ENCODE assay signal across 2 cellular contexts in genomic region chr19:35986664-35987570, GRCh38.
TF ChIP-seq lines count a peak whose summit lies in the region.

No MANE protein-coding gene starts in this region.

TF ChIP-seq in GM23338, 12 proteins besides CTCF, POLR2A, EP300 and RAD21:
- TF ChIP-seq JUNB (IDR thresholded peaks at IDR 0.05; ENCODE audit: unreplicated experiment) (no peak), CREB1 (CRISPR knock-in tag; IDR thresholded peaks at IDR 0.05; ENCODE audit: low read depth) (no peak), NANOG (IDR thresholded peaks at IDR 0.05; ENCODE audit: borderline replicate concordance) (no peak), ZNF462 (CRISPR knock-in tag; IDR thresholded peaks at IDR 0.05) (no peak), POLR2AphosphoS5 (IDR thresholded peaks at IDR 0.05; ENCODE audit: low read depth) (no peak)
- TF ChIP-seq, protein P1, sequence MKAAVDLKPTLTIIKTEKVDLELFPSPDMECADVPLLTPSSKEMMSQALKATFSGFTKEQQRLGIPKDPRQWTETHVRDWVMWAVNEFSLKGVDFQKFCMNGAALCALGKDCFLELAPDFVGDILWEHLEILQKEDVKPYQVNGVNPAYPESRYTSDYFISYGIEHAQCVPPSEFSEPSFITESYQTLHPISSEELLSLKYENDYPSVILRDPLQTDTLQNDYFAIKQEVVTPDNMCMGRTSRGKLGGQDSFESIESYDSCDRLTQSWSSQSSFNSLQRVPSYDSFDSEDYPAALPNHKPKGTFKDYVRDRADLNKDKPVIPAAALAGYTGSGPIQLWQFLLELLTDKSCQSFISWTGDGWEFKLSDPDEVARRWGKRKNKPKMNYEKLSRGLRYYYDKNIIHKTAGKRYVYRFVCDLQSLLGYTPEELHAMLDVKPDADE (IDR thresholded peaks at IDR 0.05), result no peak

TF ChIP-seq in H1, 55 proteins besides CTCF, POLR2A, EP300 and RAD21:
- TF ChIP-seq KDM4A (IDR thresholded peaks at IDR 0.05; ENCODE audit: low read depth, low read length, severe bottlenecking) (no peak), CEBPB (IDR thresholded peaks at IDR 0.05; ENCODE audit: low read depth, low read length) (no peak), HDAC2 (IDR thresholded peaks at IDR 0.05; ENCODE audit: borderline replicate concordance in 1 of 2, low read depth in 2 of 2, low read length in 2 of 2) (peak in 1 of 2 experiments; percentile 39; a peak in 1 of 4 replicates), CHD2 (IDR thresholded peaks at IDR 0.05; ENCODE audit: low read length) (no peak), POLR2AphosphoS5 (IDR thresholded peaks at IDR 0.05; ENCODE audit: low read depth, low read length) (no peak), KDM5A (IDR thresholded peaks at IDR 0.05; ENCODE audit: low read length) (no peak), CBX8 (IDR thresholded peaks at IDR 0.05; ENCODE audit: borderline replicate concordance, low read depth, low read length) (no peak), CHD7 (IDR thresholded peaks at IDR 0.05; ENCODE audit: insufficient replicate concordance, low read length) (no peak), RFX5 (IDR thresholded peaks at IDR 0.05; ENCODE audit: borderline replicate concordance, low read depth, low read length) (no peak), MAX (IDR thresholded peaks at IDR 0.05) (peak; percentile 70), SP1 (IDR thresholded peaks at IDR 0.05; ENCODE audit: low read depth, low read length) (no peak)
- TF ChIP-seq, protein P2, sequence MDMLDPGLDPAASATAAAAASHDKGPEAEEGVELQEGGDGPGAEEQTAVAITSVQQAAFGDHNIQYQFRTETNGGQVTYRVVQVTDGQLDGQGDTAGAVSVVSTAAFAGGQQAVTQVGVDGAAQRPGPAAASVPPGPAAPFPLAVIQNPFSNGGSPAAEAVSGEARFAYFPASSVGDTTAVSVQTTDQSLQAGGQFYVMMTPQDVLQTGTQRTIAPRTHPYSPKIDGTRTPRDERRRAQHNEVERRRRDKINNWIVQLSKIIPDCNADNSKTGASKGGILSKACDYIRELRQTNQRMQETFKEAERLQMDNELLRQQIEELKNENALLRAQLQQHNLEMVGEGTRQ (IDR thresholded peaks at IDR 0.05; ENCODE audit: low read length), result no peak
